ENCODE assay signal across 1 cellular context in genomic region chr11:10540546-10540914, GRCh38.
TF ChIP-seq lines count a peak whose summit lies in the region.

No MANE protein-coding gene starts in this region.

TF ChIP-seq in IMR-90, 13 proteins besides CTCF, POLR2A, EP300 and RAD21 (continued from another document):
- TF ChIP-seq ELK1 (IDR thresholded peaks at IDR 0.05; ENCODE audit: borderline replicate concordance, low read depth, low read length) (no peak), CHD1 (IDR thresholded peaks at IDR 0.05; ENCODE audit: low read depth, low read length) (no peak), CEBPB (IDR thresholded peaks at IDR 0.05; ENCODE audit: low read depth, low read length) (no peak), BHLHE40 (IDR thresholded peaks at IDR 0.05; ENCODE audit: low read depth, low read length) (no peak)
